In genomic region chr15:91897585-91898372, GRCh38 we compare ENCODE assay signal across 17 cellular contexts. TPM values are rescaled to one million over a fixed set of nuclear protein-coding genes. Genes with fewer than 3 reads are reported as not detected.
DNase-seq lines count a peak whose midpoint lies in the region; ATAC-seq and TF ChIP-seq lines count a peak whose summit lies in the region.
"Had no signal": no experiment of that assay in that cellular context is flagged by ENCODE, and none has a peak within 500 bp of the region (broad histone marks: within the 10 kb centered on the region; RNA-seq: fewer than 3 reads in every experiment).

No MANE protein-coding gene starts in this region.

- H3K4me1 ChIP-seq in RWPE2 (ENCODE audit: insufficient read depth, poor library complexity, severe bottlenecking) = peaks cover 22% of the 10 kb centered on the region
- peaks cover 10% of the 10 kb centered on the region for H3K4me1 ChIP-seq in psoas muscle
- no peaks in the 10 kb centered on the region for H3K4me1 ChIP-seq in osteoblast (ENCODE audit: insufficient read depth, low read length)
- H3K4me1 ChIP-seq in hepatocyte (ENCODE audit: insufficient read depth) = no peaks in the 10 kb centered on the region
- H3K4me1 ChIP-seq: A549 had no signal

- no peak overlapping the region for H3K27ac ChIP-seq in RWPE2 (ENCODE audit: poor library complexity, severe bottlenecking)
- peak overlapping the region in 56 of 59 donors; percentile 22 to 86 (median 68) for H3K27ac ChIP-seq in dorsolateral prefrontal cortex
- peak overlapping the region; percentile 64 for H3K27ac ChIP-seq in psoas muscle
- H3K27ac ChIP-seq in osteoblast (ENCODE audit: low read depth, low read length) = no peak overlapping the region
- H3K27ac ChIP-seq in hepatocyte = no peak overlapping the region
- H3K27ac ChIP-seq: A549 had no signal

- peak; percentile 42 for DNase-seq in RWPE2 (ENCODE audit: low spot score)
- no peak for DNase-seq in dorsolateral prefrontal cortex
- peak; percentile 39 for DNase-seq in left cardiac atrium
- peak in 1 of 2 donors; percentile 57 for DNase-seq in psoas muscle
- DNase-seq in ACHN = no peak
- no peak for DNase-seq in osteoblast (ENCODE audit: insufficient read length, low spot score, missing footprints)
- DNase-seq in hepatocyte (ENCODE audit: low spot score) = no peak
- DNase-seq: C1 segment of cervical spinal cord, DND-41, KBM-7, MV-4-11, NCI-H187 treated with DMSO at 0.1 percent for 48 hours, NCI-H446 treated with DMSO at 0.1 percent for 48 hours, RPMI8226 had no signal

- H3K9me3 ChIP-seq in RWPE2 (ENCODE audit: severe bottlenecking) (peaks cover 4% of the 10 kb centered on the region), psoas muscle (peaks cover 9% of the 10 kb centered on the region), osteoblast (ENCODE audit: low read depth, low read length) (no peaks in the 10 kb centered on the region), hepatocyte (ENCODE audit: low read depth) (no peaks in the 10 kb centered on the region)

- in situ Hi-C loops in ACHN (cut with HindIII; ENCODE audit: low pct_ligation_motif_present, low pct_unique_long_range_greater_than_20kb, low sequenced_read_pairs) = no loop called here

- no peaks in the 10 kb centered on the region for H3K9me2 ChIP-seq in hepatocyte (replicated peaks; ENCODE audit: insufficient read depth)

- H2AFZ ChIP-seq in osteoblast (ENCODE audit: low read length) (no peak overlapping the region), hepatocyte (no peak overlapping the region)

- no peaks in the 10 kb centered on the region for H3K27me3 ChIP-seq in RWPE2 (ENCODE audit: insufficient read depth, poor library complexity, severe bottlenecking)
- H3K27me3 ChIP-seq in dorsolateral prefrontal cortex = no peaks in the 10 kb centered on the region
- no peaks in the 10 kb centered on the region for H3K27me3 ChIP-seq in psoas muscle (ENCODE audit: insufficient read depth in 3 of 3, low read length in 2 of 3)
- no peaks in the 10 kb centered on the region for H3K27me3 ChIP-seq in osteoblast (ENCODE audit: insufficient read depth, low read length)
- H3K27me3 ChIP-seq in hepatocyte = no peaks in the 10 kb centered on the region

- H4K20me1 ChIP-seq in osteoblast (ENCODE audit: insufficient read depth, low read length) (no peaks in the 10 kb centered on the region), hepatocyte (ENCODE audit: insufficient read depth, poor library complexity, severe bottlenecking) (no peaks in the 10 kb centered on the region)

- H3K36me3 ChIP-seq in RWPE2 (ENCODE audit: low read depth) (no peaks in the 10 kb centered on the region), psoas muscle (ENCODE audit: insufficient read depth in 1 of 2, low read depth in 1 of 2) (no peaks in the 10 kb centered on the region), osteoblast (ENCODE audit: insufficient read depth, low read length) (no peaks in the 10 kb centered on the region), hepatocyte (replicated peaks; ENCODE audit: insufficient read depth, low read depth) (no peaks in the 10 kb centered on the region)

- intact Hi-C loops in dorsolateral prefrontal cortex (cut with DNase I) (loop anchor here in 1 of 2 donors (10.0 kb wide), 1 partner anchor 47 kb away; no protein-coding TSS in a partner anchor), left cardiac atrium (cut with DNase I) (no loop called here), psoas muscle (cut with DNase I) (no loop called here)

- H3K4me2 ChIP-seq in osteoblast (ENCODE audit: insufficient read depth, low read length) (no peak overlapping the region), hepatocyte (no peak overlapping the region)
- H3K4me2 ChIP-seq: A549 had no signal

- no peak for TF ChIP-seq CTCF in RWPE2 (IDR thresholded peaks at IDR 0.05; ENCODE audit: poor library complexity, severe bottlenecking)
- no peak for TF ChIP-seq CTCF in dorsolateral prefrontal cortex (IDR thresholded peaks at IDR 0.05 in 54 of 56, conservative IDR thresholded peaks at IDR 0.05 in 2 of 56; ENCODE audit: low read depth in 1 of 56, partially characterized antibody in 56 of 56)
- no peak for TF ChIP-seq CTCF in psoas muscle (IDR thresholded peaks at IDR 0.05)
- no peak for TF ChIP-seq CTCF in osteoblast (IDR thresholded peaks at IDR 0.05; ENCODE audit: extremely low read depth, low read depth, low read length)
- no peak for TF ChIP-seq CTCF in hepatocyte (IDR thresholded peaks at IDR 0.05; ENCODE audit: poor library complexity)

- H3K79me2 ChIP-seq in osteoblast (ENCODE audit: insufficient read depth, low read length) = peaks cover 3% of the 10 kb centered on the region
- no peaks in the 10 kb centered on the region for H3K79me2 ChIP-seq in hepatocyte

- ATAC-seq in RWPE2 (ENCODE audit: low read depth) (no peak), left cardiac atrium (peak; percentile 83 to 87), psoas muscle (peak; percentile 91 to 95 (median 94)), HG03439 (IDR thresholded peaks at IDR 0.05; ENCODE audit: unreplicated experiment) (no peak)
- ATAC-seq: A549, GM12878 had no signal

- WGBS in psoas muscle, 3 donors = 24 to 52% (median 30%) methylated on average over 14 of the region's 14 CpGs
- WGBS in hepatocyte (ENCODE audit: low lambda C conversion rate, missing lambda C conversion rate) = 88% methylated on average over 14 of the region's 14 CpGs

- H3K4me3 ChIP-seq in RWPE2 (ENCODE audit: severe bottlenecking) = no peak overlapping the region
- no peak overlapping the region for H3K4me3 ChIP-seq in dorsolateral prefrontal cortex
- no peak overlapping the region for H3K4me3 ChIP-seq in psoas muscle
- no peak overlapping the region for H3K4me3 ChIP-seq in osteoblast (ENCODE audit: insufficient read depth, low read length)
- no peak overlapping the region for H3K4me3 ChIP-seq in hepatocyte
- H3K4me3 ChIP-seq: A549, GM12878 had no signal

RNA-seq across cellular contexts. Expression of gene SLCO3A1, which starts 44.3 kb away (rescaled TPM):
- 100 to 1,000 TPM in 13 of 120 experiments, 10 to 100 TPM in 107; 36.6 to 170 (median 68.2) TPM for total RNA-seq in dorsolateral prefrontal cortex
- 10 to 100 TPM; 37.8 to 47.7 TPM for total RNA-seq in left cardiac atrium
- 1 to 10 TPM; 5.9 to 9.4 (median 9.4) TPM for total RNA-seq in psoas muscle
- 10 to 100 TPM in 1 of 3 donors, 1 to 10 TPM in 2; 3.5 to 10.3 (median 7.0) TPM for polyA plus RNA-seq in psoas muscle
- 5.3 and 5.4 TPM in 2 replicates for total RNA-seq in osteoblast
- 1.3 and 1.5 TPM in 2 replicates for total RNA-seq in hepatocyte
- polyA plus RNA-seq in hepatocyte = 4.5 and 5.4 TPM in 2 replicates

Comparison
In these comparisons a context has a peak if more than half of its experiments do, and no peak if none do; other contexts are left out.
1. ATAC-seq: peak in left cardiac atrium (2 of 2) and psoas muscle (4 of 4); none in RWPE2 (single experiment) and HG03439 (single experiment).
2. DNase-seq: peak in RWPE2 (single experiment) and left cardiac atrium (single experiment); none in dorsolateral prefrontal cortex (0 of 10), ACHN (single experiment), osteoblast (single experiment) and hepatocyte (single experiment).
3. H3K27ac ChIP-seq: peak in dorsolateral prefrontal cortex (56 of 59) and psoas muscle (single experiment); none in RWPE2 (single experiment), osteoblast (single experiment) and hepatocyte (single experiment).